In the genomic region with DNA sequence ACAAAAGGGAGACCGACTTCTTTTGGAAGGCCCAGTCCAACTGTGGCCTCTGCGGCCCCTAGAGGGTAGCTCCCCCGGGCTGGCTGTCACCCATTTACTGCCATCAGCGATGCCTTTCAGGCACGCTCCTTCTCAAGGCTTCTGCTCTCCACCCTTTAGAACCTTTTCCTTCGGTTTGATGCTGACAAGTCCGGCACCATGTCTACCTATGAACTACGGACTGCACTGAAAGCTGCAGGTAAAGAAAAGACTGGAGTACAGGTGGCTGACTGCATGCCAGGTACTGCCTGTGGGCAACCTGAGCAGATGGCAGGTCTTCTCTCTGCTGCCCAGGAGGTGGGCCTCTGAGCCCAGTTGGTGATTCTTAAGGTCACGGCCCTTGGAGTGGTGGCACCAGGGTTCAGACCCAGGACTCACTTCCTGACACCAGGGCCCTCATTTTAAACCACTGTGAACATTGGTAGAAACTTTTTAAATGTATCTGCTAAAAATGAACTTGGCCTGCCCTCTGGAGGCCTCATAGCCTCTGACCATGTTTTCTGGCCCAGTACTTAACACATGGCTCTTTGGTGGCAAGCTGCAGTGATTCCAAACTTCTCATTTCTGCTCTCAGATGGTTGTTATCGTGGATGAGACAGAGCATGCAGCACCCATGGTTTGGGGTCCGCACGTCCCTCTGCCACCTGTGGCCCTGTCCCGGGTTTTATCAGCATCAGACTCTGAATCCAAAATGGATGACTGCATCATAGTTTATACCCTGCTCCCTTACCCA, we compare ENCODE assay signal across 15 cellular contexts. TPM values are rescaled to one million over a fixed set of nuclear protein-coding genes. Genes with fewer than 3 reads are reported as not detected.
DNase-seq lines count a peak whose midpoint lies in the region; TF ChIP-seq lines count a peak whose summit lies in the region.
"Had no signal": no experiment of that assay in that cellular context is flagged by ENCODE, and none has a peak within 500 bp of the region (broad histone marks: within the 10 kb centered on the region; RNA-seq: fewer than 3 reads in every experiment).

No MANE protein-coding gene starts in this region.

- DNase-seq in AG20443 (ENCODE audit: low spot score) (peak; percentile 8), GM13976 (ENCODE audit: low spot score) (no peak), SK-MEL-5 (ENCODE audit: low read depth, low spot score) (peak; percentile 6), hepatocyte (ENCODE audit: low spot score) (no peak), medulla oblongata (ENCODE audit: extremely low spot score) (no peak), GOT3 (lab: John Stamatoyannopoulos, UW) (no peak), globus pallidus (ENCODE audit: low spot score) (no peak), adrenal gland (no peak)
- DNase-seq: activated CD4-positive, alpha-beta T cell treated with anti-CD3 and anti-CD28 coated beads, Interleukin-2, amount 10 ng/mL, durations not matched to agents 7 days and 5 days; activated naive CD4-positive, alpha-beta T cell; CD4-positive, alpha-beta memory T cell; NCI-H1105 treated with DMSO at 0.1 percent for 48 hours; NCI-H82; sigmoid colon had no signal

- H3K4me1 ChIP-seq in hepatocyte (ENCODE audit: insufficient read depth) = no peaks in the 10 kb centered on the region
- no peaks in the 10 kb centered on the region for H3K4me1 ChIP-seq in adrenal gland (replicated peaks in 1 of 2)
- H3K4me1 ChIP-seq: sigmoid colon had no signal

- H3K36me3 ChIP-seq in hepatocyte (replicated peaks; ENCODE audit: insufficient read depth, low read depth) (no peaks in the 10 kb centered on the region), adrenal gland (replicated peaks in 1 of 2) (no peaks in the 10 kb centered on the region)
- H3K36me3 ChIP-seq: sigmoid colon, thoracic aorta had no signal

- TF ChIP-seq CTCF in GM13976 (IDR thresholded peaks at IDR 0.05; ENCODE audit: borderline replicate concordance, control extremely low read depth, extremely low read depth, insufficient read depth, missing control alignments) (peak; percentile 20), hepatocyte (IDR thresholded peaks at IDR 0.05; ENCODE audit: poor library complexity) (peak; percentile 36), adrenal gland (IDR thresholded peaks at IDR 0.05) (no peak)

- H3K9me2 ChIP-seq in hepatocyte (replicated peaks; ENCODE audit: insufficient read depth) = no peaks in the 10 kb centered on the region

- no peak for TF ChIP-seq POLR2A in adrenal gland (IDR thresholded peaks at IDR 0.05)

- 96% methylated on average over 12 of the region's 13 CpGs for WGBS in hepatocyte (ENCODE audit: low lambda C conversion rate, missing lambda C conversion rate)
- 84 to 89% (median 86%) methylated on average over 13 of the region's 13 CpGs for WGBS in adrenal gland, 4 donors

- H3K27me3 ChIP-seq in hepatocyte (no peaks in the 10 kb centered on the region), adrenal gland (no peaks in the 10 kb centered on the region)
- H3K27me3 ChIP-seq: sigmoid colon had no signal

- no peaks in the 10 kb centered on the region for H3K9me3 ChIP-seq in hepatocyte (ENCODE audit: low read depth)
- no peaks in the 10 kb centered on the region for H3K9me3 ChIP-seq in adrenal gland (replicated peaks in 1 of 3)
- H3K9me3 ChIP-seq: sigmoid colon, thoracic aorta had no signal

- no peak overlapping the region for H2AFZ ChIP-seq in hepatocyte

- H3K4me3 ChIP-seq in hepatocyte (no peak overlapping the region), adrenal gland (no peak overlapping the region)
- H3K4me3 ChIP-seq: sigmoid colon, thoracic aorta had no signal

- no peak overlapping the region for H3K4me2 ChIP-seq in hepatocyte

- H4K20me1 ChIP-seq in hepatocyte (ENCODE audit: insufficient read depth, poor library complexity, severe bottlenecking) = no peaks in the 10 kb centered on the region

- H3K27ac ChIP-seq in hepatocyte = no peak overlapping the region
- H3K27ac ChIP-seq in adrenal gland = no peak overlapping the region
- H3K27ac ChIP-seq: sigmoid colon, thoracic aorta had no signal

- intact Hi-C loops in adrenal gland (cut with DNase I) = loop anchor here in 1 of 2 donors (10.0 kb wide), 2 partner anchors 122 to 422 kb away; no protein-coding TSS in a partner anchor

- no peaks in the 10 kb centered on the region for H3K79me2 ChIP-seq in hepatocyte

- in situ Hi-C loops in GM13976 (cut with MboI; ENCODE audit: low sequenced_read_pairs, unreplicated experiment) (no loop called here), SK-MEL-5 (cut with HindIII; ENCODE audit: low pct_unique_long_range_greater_than_20kb, low sequenced_read_pairs) (no loop called here)

RNA-seq across cellular contexts. Expression of gene CAPN9, which starts 45.7 kb away (rescaled TPM):
- not detected in 2 replicates for total RNA-seq in SK-MEL-5 (2014; rRNA removed; shearing (Covaris generic))
- not detected in 2 replicates for polyA plus RNA-seq in SK-MEL-5 (2015; cell fraction: cytosol; rRNA removed)
- not detected in 2 replicates for polyA plus RNA-seq in SK-MEL-5 (2015; cell fraction: nucleus; rRNA removed)
- total RNA-seq in hepatocyte = 3.1 and 3.7 TPM in 2 replicates
- polyA plus RNA-seq in hepatocyte = 0.68 and 0.98 TPM in 2 replicates
- 1 to 10 TPM in 4 of 8 donors, under 1 TPM in 3, not detected in 1; 0.48 to 2.5 (median 1.2) TPM for total RNA-seq in adrenal gland
- 1 to 10 TPM in 1 of 3 donors, under 1 TPM in 1, not detected in 1; 0.64 to 5.1 TPM for polyA plus RNA-seq in adrenal gland
- total RNA-seq: activated CD4-positive, alpha-beta T cell treated with anti-CD3 and anti-CD28 coated beads, Interleukin-2, amount 10 ng/mL, durations not matched to agents 7 days and 5 days; CD4-positive, alpha-beta memory T cell had no signal

Comparison
In these comparisons a context has a peak if more than half of its experiments do, and no peak if none do; other contexts are left out.
1. DNase-seq: peak in AG20443 (single experiment) and SK-MEL-5 (single experiment); none in GM13976 (single experiment), hepatocyte (single experiment), medulla oblongata (single experiment), GOT3 (single experiment), globus pallidus (single experiment) and adrenal gland (0 of 7).
2. CTCF ChIP-seq: peak in GM13976 (single experiment) and hepatocyte (single experiment); none in adrenal gland (0 of 6).